In genomic region chr2:109690822-109691541, GRCh38 we compare ENCODE assay signal across 10 cellular contexts.
DNase-seq lines count a peak whose midpoint lies in the region; ATAC-seq and TF ChIP-seq lines count a peak whose summit lies in the region.
"Had no signal": no experiment of that assay in that cellular context is flagged by ENCODE, and none has a peak within 500 bp of the region (broad histone marks: within the 10 kb centered on the region; RNA-seq: fewer than 3 reads in every experiment).

No MANE protein-coding gene starts in this region.

- H3K36me3 Mint-ChIP-seq in activated T-cell treated with anti-CD3 and anti-CD28 coated beads, Interleukin-2, amount 50 U/mL, for 72 hours (ENCODE audit: insufficient read depth in 2 of 2) = peaks cover 6 to 19% of the 10 kb centered on the region in 2 donors
- H3K36me3 Mint-ChIP-seq: neural progenitor cell had no signal

- H3K9me3 ChIP-seq in body of pancreas (no peaks in the 10 kb centered on the region), vagina (no peaks in the 10 kb centered on the region)

- WGBS in body of pancreas, 2 donors = 8 to 17% methylated on average over 7 of the region's 7 CpGs

- TF ChIP-seq POLR2A in body of pancreas (IDR thresholded peaks at IDR 0.05) = no peak
- TF ChIP-seq POLR2A in vagina (IDR thresholded peaks at IDR 0.05) = no peak

- H3K27ac Mint-ChIP-seq in activated T-cell treated with anti-CD3 and anti-CD28 coated beads, Interleukin-2, amount 50 U/mL, for 72 hours = no peak overlapping the region
- H3K27ac Mint-ChIP-seq: neural progenitor cell had no signal

- H3K36me3 ChIP-seq in body of pancreas (replicated peaks in 1 of 2; ENCODE audit: insufficient read depth in 1 of 2, low read depth in 2 of 2) (no peaks in the 10 kb centered on the region), vagina (no peaks in the 10 kb centered on the region)
- H3K36me3 ChIP-seq: neural progenitor cell had no signal

- no peak overlapping the region for H3K4me3 ChIP-seq in body of pancreas
- no peak overlapping the region for H3K4me3 ChIP-seq in vagina
- H3K4me3 ChIP-seq: neural progenitor cell had no signal

- H3K27me3 Mint-ChIP-seq in activated T-cell treated with anti-CD3 and anti-CD28 coated beads, Interleukin-2, amount 50 U/mL, for 72 hours (ENCODE audit: low read depth) = peaks cover 23% of the 10 kb centered on the region

- no peaks in the 10 kb centered on the region for H3K4me1 Mint-ChIP-seq in activated T-cell treated with anti-CD3 and anti-CD28 coated beads, Interleukin-2, amount 50 U/mL, for 72 hours (ENCODE audit: low read depth)

- H3K4me1 ChIP-seq in body of pancreas (peaks cover 38% of the 10 kb centered on the region), vagina (peaks cover 63% of the 10 kb centered on the region)

- H3K4me3 Mint-ChIP-seq in activated T-cell treated with anti-CD3 and anti-CD28 coated beads, Interleukin-2, amount 50 U/mL, for 72 hours = no peak overlapping the region
- H3K4me3 Mint-ChIP-seq: neural progenitor cell had no signal

- DNase-seq in body of pancreas (peak; percentile 43 to 63 (median 57)), islet precursor cell (peak; percentile 84), pons (ENCODE audit: low spot score) (peak; percentile 7), vagina (ENCODE audit: extremely low spot score in 2 of 2) (no peak), NCI-H2171 treated with DMSO at 0.1 percent for 48 hours (lab: John Stamatoyannopoulos, UW) (no peak), COLO668 (lab: John Stamatoyannopoulos, UW; ENCODE audit: unreplicated experiment) (no peak)
- no peak for DNase-seq in activated T-cell treated with anti-CD3 and anti-CD28 coated beads, Interleukin-2, amount 50 U/mL, for 72 hours
- DNase-seq: NCI-H187 treated with DMSO at 0.1 percent for 48 hours, T-helper 9 cell had no signal

- H3K27ac ChIP-seq in body of pancreas = peak overlapping the region; percentile 53 to 86 (median 72)
- H3K27ac ChIP-seq in vagina = peak overlapping the region; percentile 61
- H3K27ac ChIP-seq: neural progenitor cell had no signal

- H3K9me3 Mint-ChIP-seq in activated T-cell treated with anti-CD3 and anti-CD28 coated beads, Interleukin-2, amount 50 U/mL, for 72 hours = peaks cover 2% of the 10 kb centered on the region in 2 donors

- TF ChIP-seq CTCF in body of pancreas (IDR thresholded peaks at IDR 0.05) (no peak), vagina (IDR thresholded peaks at IDR 0.05) (no peak)

- ATAC-seq in body of pancreas = peak; percentile 72
- no peak for ATAC-seq in activated T-cell treated with anti-CD3 and anti-CD28 coated beads, Interleukin-2, amount 50 U/mL, for 72 hours (replicated peaks in 1 of 2)

- intact Hi-C loops in body of pancreas (cut with DNase I) = no loop called here
- intact Hi-C loops in vagina (cut with DNase I) = no loop called here

- no peaks in the 10 kb centered on the region for H3K27me3 ChIP-seq in body of pancreas
- H3K27me3 ChIP-seq in vagina = no peaks in the 10 kb centered on the region
- H3K27me3 ChIP-seq: neural progenitor cell had no signal

Comparison
In these comparisons a context has a peak if more than half of its experiments do, and no peak if none do; other contexts are left out.
1. DNase-seq: peak in body of pancreas (4 of 4), islet precursor cell (single experiment) and pons (single experiment); none in vagina (0 of 2), NCI-H2171 treated with DMSO at 0.1 percent for 48 hours (single experiment), activated T-cell treated with anti-CD3 and anti-CD28 coated beads, Interleukin-2, amount 50 U/mL, for 72 hours (0 of 2) and COLO668 (single experiment).